ENCODE assay signal across 12 cellular contexts in genomic region chrX:78527263-78527662, GRCh38.
A peak's percentile ranks its signal among the peaks of the same experiment; 100 is the strongest.
DNase-seq lines count a peak whose midpoint lies in the region; ATAC-seq and TF ChIP-seq lines count a peak whose summit lies in the region.
"Had no signal": no experiment of that assay in that cellular context is flagged by ENCODE, and none has a peak within 500 bp of the region (broad histone marks: within the 10 kb centered on the region; RNA-seq: fewer than 3 reads in every experiment).

No MANE protein-coding gene starts in this region.

- CTCF ChIA-PET in mammary epithelial cell (lab: Charles Lee; ENCODE audit: low non-redundant PET): interaction anchor here (0.6 kb wide), 1 partner anchor 297 kb away, joined by 3 read pairs; no protein-coding TSS in a partner anchor

- ATAC-seq in gastroesophageal sphincter: no peak
- no peak for ATAC-seq in HG02588 (IDR thresholded peaks at IDR 0.05; ENCODE audit: unreplicated experiment)
- ATAC-seq: left ventricle myocardium superior had no signal

- H3K4me1 ChIP-seq in mammary epithelial cell (ENCODE audit: insufficient read depth, low read length) (no peaks in the 10 kb centered on the region), gastroesophageal sphincter (peaks cover 0 to 16% (median 0%) of the 10 kb centered on the region in 3 donors)

- TF ChIP-seq CTCF in mammary epithelial cell (conservative IDR thresholded peaks at IDR 0.05 in 1 of 2, IDR thresholded peaks at IDR 0.05 in 1 of 2; ENCODE audit: extremely low read depth in 1 of 2, insufficient read depth in 1 of 2, low read depth in 1 of 2, low read length in 2 of 2) (no peak), gastroesophageal sphincter (IDR thresholded peaks at IDR 0.05) (no peak)

- no peak overlapping the region for H3K9ac ChIP-seq in mammary epithelial cell (ENCODE audit: insufficient read depth, low read length)

- H3K36me3 ChIP-seq in mammary epithelial cell (ENCODE audit: insufficient read depth, low read length): no peaks in the 10 kb centered on the region
- H3K36me3 ChIP-seq in gastroesophageal sphincter: no peaks in the 10 kb centered on the region

- H3K4me2 ChIP-seq in mammary epithelial cell (ENCODE audit: insufficient read depth, low read depth, low read length): no peak overlapping the region

- no TSS peak for BruUV-seq in mammary epithelial cell (replicated peaks; lab: Mats Ljungman, UMichigan)

- no peaks in the 10 kb centered on the region for H3K79me2 ChIP-seq in mammary epithelial cell (ENCODE audit: insufficient read depth, low read length)

- dilution Hi-C loops in mammary epithelial cell (cut with HindIII; ENCODE audit: low sequenced_read_pairs): no loop called here

- intact Hi-C loops in mammary epithelial cell (cut with micrococcal nuclease): no loop called here

- H3K9me3 ChIP-seq in mammary epithelial cell (replicated peaks; ENCODE audit: insufficient read depth, low read length) (no peaks in the 10 kb centered on the region), gastroesophageal sphincter (no peaks in the 10 kb centered on the region)

- 10% methylated on average over 1 of the region's 1 CpG for WGBS in mammary epithelial cell (ENCODE audit: low coverage, missing lambda C conversion rate)
- 57 to 67% methylated on average over 1 of the region's 1 CpG for WGBS in gastroesophageal sphincter (ENCODE audit: low coverage in 1 of 2), 2 donors

- no peak overlapping the region for H2AFZ ChIP-seq in mammary epithelial cell (ENCODE audit: low read depth, low read length)

- H3K27me3 ChIP-seq in mammary epithelial cell (ENCODE audit: insufficient read depth, low read length): peaks cover 2% of the 10 kb centered on the region
- no peaks in the 10 kb centered on the region for H3K27me3 ChIP-seq in gastroesophageal sphincter

- peak; percentile 29 for DNase-seq in activated naive CD4-positive, alpha-beta T cell treated with Interleukin-2 at 50 U/mL for 16 hours
- DNase-seq in activated naive CD4-positive, alpha-beta T cell (lab: John Stamatoyannopoulos, UW): no peak
- DNase-seq in NCI-H226 (peak; percentile 7), mammary epithelial cell (peak; percentile 45), NCI-H128 (lab: John Stamatoyannopoulos, UW; ENCODE audit: unreplicated experiment) (no peak)
- DNase-seq in stimulated activated CD8-positive, alpha-beta memory T cell treated with anti-CD3 and anti-CD28 coated beads, Interleukin-4, amount 100 ng/mL, for 48 hours: peak; percentile 32
- DNase-seq: left ventricle myocardium superior, NCI-H526 treated with DMSO at 0.1 percent for 48 hours, small intestine had no signal

- no peaks in the 10 kb centered on the region for H4K20me1 ChIP-seq in mammary epithelial cell (ENCODE audit: insufficient read depth, low read length)

- H3K27ac ChIP-seq in mammary epithelial cell (ENCODE audit: insufficient read depth, low read depth, low read length) (no peak overlapping the region), gastroesophageal sphincter (no peak overlapping the region)
- H3K27ac ChIP-seq: VCaP had no signal

- no peak overlapping the region for H3K4me3 ChIP-seq in mammary epithelial cell (replicated peaks in 1 of 3; ENCODE audit: insufficient read depth in 1 of 3, low read depth in 2 of 3, low read length in 3 of 3)
- H3K4me3 ChIP-seq in gastroesophageal sphincter: no peak overlapping the region

- no peak for TF ChIP-seq POLR2A in gastroesophageal sphincter (IDR thresholded peaks at IDR 0.05)

- in situ Hi-C loops in mammary epithelial cell (cut with MboI; ENCODE audit: low sequenced_read_pairs in 2 of 2): no loop called here

- no peak for TF ChIP-seq EP300 in gastroesophageal sphincter (IDR thresholded peaks at IDR 0.05)

Comparison
In these comparisons a context has a peak if more than half of its experiments do, and no peak if none do; other contexts are left out.
1. DNase-seq: peak in activated naive CD4-positive, alpha-beta T cell treated with Interleukin-2 at 50 U/mL for 16 hours (single experiment), NCI-H226 (single experiment), mammary epithelial cell (single experiment) and stimulated activated CD8-positive, alpha-beta memory T cell treated with anti-CD3 and anti-CD28 coated beads, Interleukin-4, amount 100 ng/mL, for 48 hours (single experiment); none in activated naive CD4-positive, alpha-beta T cell (0 of 4) and NCI-H128 (single experiment).